Comparison of ENCODE assay signal across 15 cellular contexts in the genomic region with DNA sequence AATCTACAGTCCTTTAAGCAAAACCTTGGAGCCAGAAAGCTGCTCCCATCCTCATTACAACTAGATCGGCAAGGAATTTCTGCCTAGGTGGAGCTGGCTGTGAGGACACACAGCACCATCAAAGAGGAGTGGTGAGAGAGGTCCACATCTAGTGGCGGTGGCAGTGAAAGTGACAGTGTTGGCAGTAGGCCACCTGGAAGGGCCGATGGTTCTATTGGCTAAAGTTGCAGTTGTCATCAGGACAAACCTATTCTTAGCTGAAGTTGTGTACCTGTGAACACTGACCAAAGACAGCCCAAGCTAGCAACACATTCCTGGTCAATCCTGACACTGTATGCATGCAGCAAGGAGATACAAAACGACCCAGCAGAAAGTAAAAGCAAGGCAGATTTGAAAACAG.
A peak's percentile ranks its signal among the peaks of the same experiment; 100 is the strongest.
DNase-seq lines count a peak whose midpoint lies in the region; ATAC-seq lines count a peak whose summit lies in the region.
"Had no signal": no experiment of that assay in that cellular context is flagged by ENCODE, and none has a peak within 500 bp of the region (broad histone marks: within the 10 kb centered on the region; RNA-seq: fewer than 3 reads in every experiment).

No MANE protein-coding gene starts in this region.

- H3K14ac ChIP-seq in neuronal stem cell (ENCODE audit: low read length), result no peak overlapping the region

- POLR2A ChIA-PET in naive thymus-derived CD4-positive, alpha-beta T cell (lab: Charles Lee), result no interaction called here

- peaks cover 0 to 8% (median 6%) of the 10 kb centered on the region in 5 donors for H3K27me3 Mint-ChIP-seq in naive thymus-derived CD4-positive, alpha-beta T cell

- H3K18ac ChIP-seq in neuronal stem cell (ENCODE audit: low read length), result peak overlapping the region; percentile 19

- no peak overlapping the region for H2AFZ ChIP-seq in neuronal stem cell (ENCODE audit: low read length)

- H3K36me3 Mint-ChIP-seq in naive thymus-derived CD4-positive, alpha-beta T cell, result no peaks in the 10 kb centered on the region
- H3K36me3 Mint-ChIP-seq: CD4-positive, alpha-beta memory T cell had no signal

- no peak overlapping the region for H4K8ac ChIP-seq in neuronal stem cell (ENCODE audit: low read depth, low read length)

- ATAC-seq in left cardiac atrium, result peak; percentile 93 to 95
- no peak for ATAC-seq in naive thymus-derived CD4-positive, alpha-beta T cell
- ATAC-seq: A549 had no signal

- H3K4me1 Mint-ChIP-seq in naive thymus-derived CD4-positive, alpha-beta T cell, result no peaks in the 10 kb centered on the region
- H3K4me1 Mint-ChIP-seq: CD4-positive, alpha-beta memory T cell; IgD-negative memory B cell had no signal

- intact Hi-C loops in left cardiac atrium (cut with DNase I), result no loop called here
- intact Hi-C loops in naive thymus-derived CD4-positive, alpha-beta T cell (cut with micrococcal nuclease), result no loop called here

- DNase-seq in H7, result peak; percentile 10
- peak; percentile 56 for DNase-seq in SHP77 treated with DMSO at 0.1 percent for 48 hours (lab: John Stamatoyannopoulos, UW)
- peak; percentile 58 for DNase-seq in left cardiac atrium
- no peak for DNase-seq in neuronal stem cell (ENCODE audit: low spot score)
- DNase-seq in naive thymus-derived CD4-positive, alpha-beta T cell, result no peak
- no peak for DNase-seq in NCI-H510A treated with DMSO at 0.1 percent for 48 hours (lab: John Stamatoyannopoulos, UW)
- DNase-seq in DMS114 treated with DMSO at 0.1 percent for 48 hours (lab: John Stamatoyannopoulos, UW; ENCODE audit: unreplicated experiment), result no peak
- DNase-seq: BE2C; CD4-positive, alpha-beta memory T cell; DMS153; DND-41; GDM1 had no signal

- H3K79me1 ChIP-seq in neuronal stem cell (ENCODE audit: low read depth, low read length), result no peaks in the 10 kb centered on the region

- H3K4ac ChIP-seq in neuronal stem cell (ENCODE audit: low read length), result no peak overlapping the region

- H3K27ac Mint-ChIP-seq in naive thymus-derived CD4-positive, alpha-beta T cell, result no peak overlapping the region
- H3K27ac Mint-ChIP-seq: CD4-positive, alpha-beta memory T cell; IgD-negative memory B cell had no signal

- no peak overlapping the region for H3K23ac ChIP-seq in neuronal stem cell (ENCODE audit: low read depth, low read length, poor library complexity)

- H3K4me3 Mint-ChIP-seq in naive thymus-derived CD4-positive, alpha-beta T cell, result no peak overlapping the region
- H3K4me3 Mint-ChIP-seq: CD4-positive, alpha-beta memory T cell; IgD-negative memory B cell had no signal

- no peaks in the 10 kb centered on the region for H3K4me1 ChIP-seq in neuronal stem cell (ENCODE audit: control insufficient read depth in 2 of 2, insufficient read depth in 1 of 2, low read depth in 1 of 2, low read length in 2 of 2)
- H3K4me1 ChIP-seq in naive thymus-derived CD4-positive, alpha-beta T cell (ENCODE audit: control insufficient read depth in 2 of 2, insufficient read depth in 2 of 2, low read length in 2 of 2), result no peaks in the 10 kb centered on the region
- H3K4me1 ChIP-seq: A549, BE2C had no signal

- peaks cover 0 to 44% (median 13%) of the 10 kb centered on the region in 11 donors for H3K9me3 Mint-ChIP-seq in naive thymus-derived CD4-positive, alpha-beta T cell

- H4K91ac ChIP-seq in neuronal stem cell (ENCODE audit: low read depth, low read length, poor library complexity), result no peak overlapping the region

- no peaks in the 10 kb centered on the region for H3K9me3 ChIP-seq in neuronal stem cell (replicated peaks in 1 of 2; ENCODE audit: control insufficient read depth in 2 of 2, insufficient read depth in 1 of 2, low read depth in 1 of 2, low read length in 2 of 2)
- peaks cover 0 to under 1% (median 0%) of the 10 kb centered on the region in 3 experiments for H3K9me3 ChIP-seq in naive thymus-derived CD4-positive, alpha-beta T cell (ENCODE audit: control insufficient read depth in 2 of 3, low read length in 3 of 3)
- H3K9me3 ChIP-seq: A549, BE2C had no signal

- H3K36me3 ChIP-seq in H7 (replicated peaks; ENCODE audit: control insufficient read depth, insufficient read depth, low read length) (no peaks in the 10 kb centered on the region), neuronal stem cell (replicated peaks in 1 of 2; ENCODE audit: control insufficient read depth in 2 of 2, insufficient read depth in 2 of 2, low read length in 2 of 2) (no peaks in the 10 kb centered on the region)
- no peaks in the 10 kb centered on the region for H3K36me3 ChIP-seq in naive thymus-derived CD4-positive, alpha-beta T cell (ENCODE audit: control insufficient read depth in 2 of 3, insufficient read depth in 3 of 3, low read length in 3 of 3)
- H3K36me3 ChIP-seq: BE2C had no signal

- H3K4me3 ChIP-seq in H7 (ENCODE audit: insufficient read depth, low read depth, low read length) (no peak overlapping the region), neuronal stem cell (ENCODE audit: low read length in 2 of 2) (no peak overlapping the region)
- H3K4me3 ChIP-seq in naive thymus-derived CD4-positive, alpha-beta T cell (ENCODE audit: low read length), result no peak overlapping the region
- H3K4me3 ChIP-seq: A549 had no signal

- no CpG with 5 or more reads among the region's 4 CpGs for WGBS in neuronal stem cell (ENCODE audit: extremely low coverage in 2 of 2, insufficient read length in 2 of 2, insufficient replicate concordance in 1 of 2), 2 donors

- CTCF ChIA-PET in naive thymus-derived CD4-positive, alpha-beta T cell (lab: Charles Lee), result no interaction called here

- H3K4me2 ChIP-seq in neuronal stem cell (ENCODE audit: insufficient read depth, low read length, poor library complexity, severe bottlenecking), result no peak overlapping the region
- H3K4me2 ChIP-seq: A549 had no signal

- no peak overlapping the region for H2BK120ac ChIP-seq in neuronal stem cell (ENCODE audit: low read depth, low read length)

- no peak overlapping the region for H3K9ac ChIP-seq in neuronal stem cell (ENCODE audit: low read depth, low read length, poor library complexity)

- H3K27ac ChIP-seq in neuronal stem cell (replicated peaks; ENCODE audit: low read length), result no peak overlapping the region
- no peak overlapping the region for H3K27ac ChIP-seq in naive thymus-derived CD4-positive, alpha-beta T cell (ENCODE audit: low read depth, low read length)
- H3K27ac ChIP-seq: A549, C4-2B had no signal

- H3K27me3 ChIP-seq in H7 (ENCODE audit: control insufficient read depth, insufficient read depth, low read length) (no peaks in the 10 kb centered on the region), neuronal stem cell (ENCODE audit: control insufficient read depth in 3 of 3, insufficient read depth in 3 of 3, low read depth in 1 of 3, low read length in 3 of 3) (no peaks in the 10 kb centered on the region)
- no peaks in the 10 kb centered on the region for H3K27me3 ChIP-seq in naive thymus-derived CD4-positive, alpha-beta T cell (ENCODE audit: control insufficient read depth in 2 of 2, insufficient read depth in 2 of 2, low read length in 2 of 2)
- H3K27me3 ChIP-seq: BE2C had no signal

- no peak overlapping the region for H2BK15ac ChIP-seq in neuronal stem cell (ENCODE audit: low read length)

- H2BK12ac ChIP-seq in neuronal stem cell (ENCODE audit: low read length), result peak overlapping the region; percentile 42

- no peak overlapping the region for H2AK5ac ChIP-seq in neuronal stem cell (ENCODE audit: low read depth, low read length)

- H2BK5ac ChIP-seq in neuronal stem cell (ENCODE audit: low read length), result no peak overlapping the region

Comparison
In these comparisons a context has a peak if more than half of its experiments do, and no peak if none do; other contexts are left out.
1. DNase-seq: peak in H7 (single experiment), SHP77 treated with DMSO at 0.1 percent for 48 hours (single experiment) and left cardiac atrium (single experiment); none in neuronal stem cell (single experiment), naive thymus-derived CD4-positive, alpha-beta T cell (0 of 9), NCI-H510A treated with DMSO at 0.1 percent for 48 hours (single experiment) and DMS114 treated with DMSO at 0.1 percent for 48 hours (single experiment).